In genomic region chr12:4178424-4179184, GRCh38 we compare ENCODE assay signal across 24 cellular contexts.
DNase-seq lines count a peak whose midpoint lies in the region; ATAC-seq, FAIRE-seq and TF ChIP-seq lines count a peak whose summit lies in the region.
"Had no signal": no experiment of that assay in that cellular context is flagged by ENCODE, and none has a peak within 500 bp of the region (broad histone marks: within the 10 kb centered on the region; RNA-seq: fewer than 3 reads in every experiment).

No MANE protein-coding gene starts in this region.

- no peak overlapping the region for H3K4me3 ChIP-seq in bronchial epithelial cell (ENCODE audit: low read depth, low read length)
- H3K4me3 ChIP-seq in left lung, result no peak overlapping the region
- H3K4me3 ChIP-seq: adrenal gland, cardiac muscle cell, gastrocnemius medialis, uterus had no signal

- peaks cover 0 to 10% of the 10 kb centered on the region in 2 donors for H3K4me1 ChIP-seq in left lung
- H3K4me1 ChIP-seq: adrenal gland, Caco-2, gastrocnemius medialis, uterus had no signal

- DNase-seq in activated CD4-positive, alpha-beta T cell treated with anti-CD3 and anti-CD28 coated beads for 48 hours, result peak; percentile 34
- DNase-seq in activated CD4-positive, alpha-beta T cell treated with anti-CD3 and anti-CD28 coated beads for 4 hours, result no peak
- DNase-seq in Daoy (ENCODE audit: low read depth) (peak; percentile 14), bronchial epithelial cell (ENCODE audit: low read depth) (peak; percentile 67), left lung (no peak), HT-29 (ENCODE audit: low spot score) (no peak), NCI-H524 treated with DMSO at 0.1 percent for 48 hours (lab: John Stamatoyannopoulos, UW) (no peak)
- DNase-seq: adrenal gland; Caco-2; gastrocnemius medialis; left colon; NCI-H1417 treated with DMSO at 0.1 percent for 48 hours; NCI-H2171; NCI-H748 treated with DMSO at 0.1 percent for 48 hours; stimulated activated CD4-positive, alpha-beta T cell treated with anti-CD3 and anti-CD28 coated beads, Interleukin-4, amount 100 ng/mL, for 1 hour; substantia nigra; uterus had no signal

- FAIRE-seq in bronchial epithelial cell (lab: Jason Lieb, UNC), result no peak
- FAIRE-seq: A204.1, G401.6 had no signal

- H3K27me3 ChIP-seq in bronchial epithelial cell (ENCODE audit: control insufficient read depth, insufficient read depth, low read length) (no peaks in the 10 kb centered on the region), left lung (no peaks in the 10 kb centered on the region)
- H3K27me3 ChIP-seq: adrenal gland, cardiac muscle cell, uterus had no signal

- intact Hi-C loops in left lung (cut with DNase I), result no loop called here

- TF ChIP-seq CTCF in bronchial epithelial cell (IDR thresholded peaks at IDR 0.05; ENCODE audit: insufficient read depth, low read length, severe bottlenecking) (no peak), left lung (IDR thresholded peaks at IDR 0.05) (no peak)

- peak overlapping the region; percentile 38 for H3K4me3 Mint-ChIP-seq in T-helper 1 cell treated with Interleukin-12 subunit alpha and Interleukin-12 subunit beta and Interleukin-4 antibody, amounts not matched to agents 30 μg/mL and 1 μg/mL, for 36 hours
- H3K4me3 Mint-ChIP-seq: nephron had no signal

- no peaks in the 10 kb centered on the region for H3K9me3 ChIP-seq in left lung
- H3K9me3 ChIP-seq: adrenal gland, Caco-2, gastrocnemius medialis, uterus had no signal

- H3K27me3 Mint-ChIP-seq in T-helper 1 cell treated with Interleukin-12 subunit alpha and Interleukin-12 subunit beta and Interleukin-4 antibody, amounts not matched to agents 30 μg/mL and 1 μg/mL, for 36 hours (ENCODE audit: low read depth), result no peaks in the 10 kb centered on the region

- H3K27ac ChIP-seq in left lung, result no peak overlapping the region
- H3K27ac ChIP-seq: adrenal gland, cardiac muscle cell, epithelial cell of prostate, gastrocnemius medialis, uterus had no signal

- ATAC-seq in left lung, result no peak
- ATAC-seq: gastrocnemius medialis, HCT116, left colon had no signal

- H3K27ac Mint-ChIP-seq in T-helper 1 cell treated with Interleukin-12 subunit alpha and Interleukin-12 subunit beta and Interleukin-4 antibody, amounts not matched to agents 30 μg/mL and 1 μg/mL, for 36 hours, result peak overlapping the region; percentile 67
- H3K27ac Mint-ChIP-seq: nephron had no signal

- peaks cover 11% of the 10 kb centered on the region for H3K36me3 Mint-ChIP-seq in T-helper 1 cell treated with Interleukin-12 subunit alpha and Interleukin-12 subunit beta and Interleukin-4 antibody, amounts not matched to agents 30 μg/mL and 1 μg/mL, for 36 hours (ENCODE audit: low read depth)

- peaks cover 16% of the 10 kb centered on the region for H3K9me3 Mint-ChIP-seq in T-helper 1 cell treated with Interleukin-12 subunit alpha and Interleukin-12 subunit beta and Interleukin-4 antibody, amounts not matched to agents 30 μg/mL and 1 μg/mL, for 36 hours

- H3K36me3 ChIP-seq in bronchial epithelial cell (ENCODE audit: control insufficient read depth, insufficient read depth, low read length), result no peaks in the 10 kb centered on the region
- H3K36me3 ChIP-seq in left lung, result no peaks in the 10 kb centered on the region
- H3K36me3 ChIP-seq: adrenal gland, cardiac muscle cell, gastrocnemius medialis, uterus had no signal

- H3K4me1 Mint-ChIP-seq in T-helper 1 cell treated with Interleukin-12 subunit alpha and Interleukin-12 subunit beta and Interleukin-4 antibody, amounts not matched to agents 30 μg/mL and 1 μg/mL, for 36 hours (ENCODE audit: low read depth), result peaks cover 19% of the 10 kb centered on the region
- H3K4me1 Mint-ChIP-seq: nephron had no signal

Comparison
In these comparisons a context has a peak if more than half of its experiments do, and no peak if none do; other contexts are left out.
1. DNase-seq: peak in activated CD4-positive, alpha-beta T cell treated with anti-CD3 and anti-CD28 coated beads for 48 hours (single experiment), Daoy (single experiment) and bronchial epithelial cell (single experiment); none in activated CD4-positive, alpha-beta T cell treated with anti-CD3 and anti-CD28 coated beads for 4 hours (0 of 2), left lung (0 of 2), HT-29 (single experiment) and NCI-H524 treated with DMSO at 0.1 percent for 48 hours (single experiment).